ENCODE assay signal across 1 cellular context in the genomic region with DNA sequence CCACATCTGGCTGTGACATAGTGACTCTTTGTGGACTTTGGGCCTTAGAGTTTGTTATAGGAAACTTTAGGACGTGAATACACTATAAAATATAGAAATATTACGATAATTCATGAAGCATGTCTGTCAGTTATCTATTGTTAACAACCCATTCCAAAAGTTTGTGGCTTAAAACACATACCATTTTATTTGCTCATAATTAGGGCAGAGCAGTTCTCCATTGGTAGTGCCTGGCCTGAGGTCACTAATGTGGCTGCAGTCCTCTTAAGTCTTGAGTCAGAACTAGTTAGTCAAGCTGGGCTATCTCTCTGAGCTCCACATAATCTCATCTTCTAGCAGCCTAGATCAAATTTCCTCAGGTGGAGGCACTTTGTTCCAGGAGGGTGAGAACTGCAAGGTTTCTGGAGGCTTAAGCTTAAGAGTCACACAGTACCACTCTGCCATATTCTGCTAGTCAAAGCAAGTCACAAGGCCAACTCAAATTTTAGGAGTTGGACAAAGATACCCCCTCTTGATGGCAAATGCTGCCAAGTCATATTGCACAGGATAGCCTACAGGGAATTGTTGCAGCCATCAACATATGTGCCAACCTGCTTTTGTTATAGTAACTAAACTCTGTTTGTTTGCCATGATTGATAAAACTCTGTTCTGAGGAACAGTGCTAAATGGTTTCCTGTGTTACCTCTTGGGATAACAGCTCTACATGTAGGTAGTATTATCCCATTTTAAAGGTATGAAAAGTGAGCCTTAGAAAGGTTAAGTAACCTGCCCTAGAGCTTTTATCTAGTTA.
A peak's percentile ranks its signal among the peaks of the same experiment; 100 is the strongest.
TF ChIP-seq lines count a peak whose summit lies in the region.

No MANE protein-coding gene starts in this region.

TF ChIP-seq in K562, 482 proteins besides CTCF, POLR2A, EP300 and RAD21:
- TF ChIP-seq, protein P1, sequence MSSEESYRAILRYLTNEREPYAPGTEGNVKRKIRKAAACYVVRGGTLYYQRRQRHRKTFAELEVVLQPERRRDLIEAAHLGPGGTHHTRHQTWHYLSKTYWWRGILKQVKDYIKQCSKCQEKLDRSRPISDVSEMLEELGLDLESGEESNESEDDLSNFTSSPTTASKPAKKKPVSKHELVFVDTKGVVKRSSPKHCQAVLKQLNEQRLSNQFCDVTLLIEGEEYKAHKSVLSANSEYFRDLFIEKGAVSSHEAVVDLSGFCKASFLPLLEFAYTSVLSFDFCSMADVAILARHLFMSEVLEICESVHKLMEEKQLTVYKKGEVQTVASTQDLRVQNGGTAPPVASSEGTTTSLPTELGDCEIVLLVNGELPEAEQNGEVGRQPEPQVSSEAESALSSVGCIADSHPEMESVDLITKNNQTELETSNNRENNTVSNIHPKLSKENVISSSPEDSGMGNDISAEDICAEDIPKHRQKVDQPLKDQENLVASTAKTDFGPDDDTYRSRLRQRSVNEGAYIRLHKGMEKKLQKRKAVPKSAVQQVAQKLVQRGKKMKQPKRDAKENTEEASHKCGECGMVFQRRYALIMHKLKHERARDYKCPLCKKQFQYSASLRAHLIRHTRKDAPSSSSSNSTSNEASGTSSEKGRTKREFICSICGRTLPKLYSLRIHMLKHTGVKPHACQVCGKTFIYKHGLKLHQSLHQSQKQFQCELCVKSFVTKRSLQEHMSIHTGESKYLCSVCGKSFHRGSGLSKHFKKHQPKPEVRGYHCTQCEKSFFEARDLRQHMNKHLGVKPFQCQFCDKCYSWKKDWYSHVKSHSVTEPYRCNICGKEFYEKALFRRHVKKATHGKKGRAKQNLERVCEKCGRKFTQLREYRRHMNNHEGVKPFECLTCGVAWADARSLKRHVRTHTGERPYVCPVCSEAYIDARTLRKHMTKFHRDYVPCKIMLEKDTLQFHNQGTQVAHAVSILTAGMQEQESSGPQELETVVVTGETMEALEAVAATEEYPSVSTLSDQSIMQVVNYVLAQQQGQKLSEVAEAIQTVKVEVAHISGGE (CRISPR knock-in tag; IDR thresholded peaks at IDR 0.05) = peak in 1 of 3 experiments; percentile 38; a peak in 1 of 6 replicates
- TF ChIP-seq, protein P2, sequence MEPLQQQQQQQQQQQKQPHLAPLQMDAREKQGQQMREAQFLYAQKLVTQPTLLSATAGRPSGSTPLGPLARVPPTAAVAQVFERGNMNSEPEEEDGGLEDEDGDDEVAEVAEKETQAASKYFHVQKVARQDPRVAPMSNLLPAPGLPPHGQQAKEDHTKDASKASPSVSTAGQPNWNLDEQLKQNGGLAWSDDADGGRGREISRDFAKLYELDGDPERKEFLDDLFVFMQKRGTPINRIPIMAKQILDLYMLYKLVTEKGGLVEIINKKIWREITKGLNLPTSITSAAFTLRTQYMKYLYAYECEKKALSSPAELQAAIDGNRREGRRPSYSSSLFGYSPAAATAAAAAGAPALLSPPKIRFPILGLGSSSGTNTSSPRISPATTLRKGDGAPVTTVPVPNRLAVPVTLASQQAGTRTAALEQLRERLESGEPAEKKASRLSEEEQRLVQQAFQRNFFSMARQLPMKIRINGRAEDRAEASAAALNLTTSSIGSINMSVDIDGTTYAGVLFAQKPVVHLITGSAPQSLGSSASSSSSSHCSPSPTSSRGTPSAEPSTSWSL (CRISPR knock-in tag; IDR thresholded peaks at IDR 0.05; ENCODE audit: borderline replicate concordance) = no peak
- TF ChIP-seq, protein P3, sequence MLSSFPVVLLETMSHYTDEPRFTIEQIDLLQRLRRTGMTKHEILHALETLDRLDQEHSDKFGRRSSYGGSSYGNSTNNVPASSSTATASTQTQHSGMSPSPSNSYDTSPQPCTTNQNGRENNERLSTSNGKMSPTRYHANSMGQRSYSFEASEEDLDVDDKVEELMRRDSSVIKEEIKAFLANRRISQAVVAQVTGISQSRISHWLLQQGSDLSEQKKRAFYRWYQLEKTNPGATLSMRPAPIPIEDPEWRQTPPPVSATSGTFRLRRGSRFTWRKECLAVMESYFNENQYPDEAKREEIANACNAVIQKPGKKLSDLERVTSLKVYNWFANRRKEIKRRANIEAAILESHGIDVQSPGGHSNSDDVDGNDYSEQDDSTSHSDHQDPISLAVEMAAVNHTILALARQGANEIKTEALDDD (IDR thresholded peaks at IDR 0.05) = peak; percentile 88
- TF ChIP-seq ZNF140 (CRISPR knock-in tag; IDR thresholded peaks at IDR 0.05) = no peak
- TF ChIP-seq, protein P4, sequence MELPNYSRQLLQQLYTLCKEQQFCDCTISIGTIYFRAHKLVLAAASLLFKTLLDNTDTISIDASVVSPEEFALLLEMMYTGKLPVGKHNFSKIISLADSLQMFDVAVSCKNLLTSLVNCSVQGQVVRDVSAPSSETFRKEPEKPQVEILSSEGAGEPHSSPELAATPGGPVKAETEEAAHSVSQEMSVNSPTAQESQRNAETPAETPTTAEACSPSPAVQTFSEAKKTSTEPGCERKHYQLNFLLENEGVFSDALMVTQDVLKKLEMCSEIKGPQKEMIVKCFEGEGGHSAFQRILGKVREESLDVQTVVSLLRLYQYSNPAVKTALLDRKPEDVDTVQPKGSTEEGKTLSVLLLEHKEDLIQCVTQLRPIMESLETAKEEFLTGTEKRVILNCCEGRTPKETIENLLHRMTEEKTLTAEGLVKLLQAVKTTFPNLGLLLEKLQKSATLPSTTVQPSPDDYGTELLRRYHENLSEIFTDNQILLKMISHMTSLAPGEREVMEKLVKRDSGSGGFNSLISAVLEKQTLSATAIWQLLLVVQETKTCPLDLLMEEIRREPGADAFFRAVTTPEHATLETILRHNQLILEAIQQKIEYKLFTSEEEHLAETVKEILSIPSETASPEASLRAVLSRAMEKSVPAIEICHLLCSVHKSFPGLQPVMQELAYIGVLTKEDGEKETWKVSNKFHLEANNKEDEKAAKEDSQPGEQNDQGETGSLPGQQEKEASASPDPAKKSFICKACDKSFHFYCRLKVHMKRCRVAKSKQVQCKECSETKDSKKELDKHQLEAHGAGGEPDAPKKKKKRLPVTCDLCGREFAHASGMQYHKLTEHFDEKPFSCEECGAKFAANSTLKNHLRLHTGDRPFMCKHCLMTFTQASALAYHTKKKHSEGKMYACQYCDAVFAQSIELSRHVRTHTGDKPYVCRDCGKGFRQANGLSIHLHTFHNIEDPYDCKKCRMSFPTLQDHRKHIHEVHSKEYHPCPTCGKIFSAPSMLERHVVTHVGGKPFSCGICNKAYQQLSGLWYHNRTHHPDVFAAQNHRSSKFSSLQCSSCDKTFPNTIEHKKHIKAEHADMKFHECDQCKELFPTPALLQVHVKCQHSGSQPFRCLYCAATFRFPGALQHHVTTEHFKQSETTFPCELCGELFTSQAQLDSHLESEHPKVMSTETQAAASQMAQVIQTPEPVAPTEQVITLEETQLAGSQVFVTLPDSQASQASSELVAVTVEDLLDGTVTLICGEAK (IDR thresholded peaks at IDR 0.05) = no peak
- TF ChIP-seq, protein P4 (CRISPR knock-in tag; IDR thresholded peaks at IDR 0.05) = no peak
